19 cellular contexts compared by ENCODE assay signal in the genomic region with DNA sequence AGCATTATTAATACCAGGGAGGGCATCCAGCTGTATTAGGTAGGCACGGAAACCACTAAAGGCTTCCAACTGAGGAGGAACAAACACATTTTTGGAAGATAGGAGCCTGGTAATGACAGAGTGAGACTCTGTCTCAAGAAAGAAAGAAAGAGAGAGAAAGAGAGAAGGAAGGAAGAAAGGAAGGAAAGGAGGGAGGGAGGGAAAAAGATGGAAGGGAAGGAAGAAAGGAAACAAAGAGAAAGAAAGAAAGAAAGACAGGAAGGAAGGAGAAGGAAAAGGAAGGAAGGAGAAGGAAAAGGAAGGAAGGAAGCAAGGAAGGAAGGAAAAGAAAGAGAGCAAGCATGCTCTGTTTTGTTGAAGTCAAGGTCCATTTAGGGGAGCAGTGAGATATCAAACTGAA.
DNase-seq lines count a peak whose midpoint lies in the region; ATAC-seq and TF ChIP-seq lines count a peak whose summit lies in the region.
"Had no signal": no experiment of that assay in that cellular context is flagged by ENCODE, and none has a peak within 500 bp of the region (broad histone marks: within the 10 kb centered on the region; RNA-seq: fewer than 3 reads in every experiment).

No MANE protein-coding gene starts in this region.

- H3K9me3 ChIP-seq in CD4-positive, CD25-positive, alpha-beta regulatory T cell (ENCODE audit: control insufficient read depth in 2 of 2, low read length in 2 of 2) = peaks cover 0 to 2% of the 10 kb centered on the region in 2 experiments
- no peaks in the 10 kb centered on the region for H3K9me3 ChIP-seq in HEK293 (ENCODE audit: control insufficient read depth, insufficient read depth, low read depth, low read length)
- H3K9me3 ChIP-seq: BE2C, BLaER1, Caco-2 had no signal

- no peaks in the 10 kb centered on the region for H3K27me3 ChIP-seq in CD4-positive, CD25-positive, alpha-beta regulatory T cell (ENCODE audit: control insufficient read depth, insufficient read depth, low read length)
- H3K27me3 ChIP-seq: BE2C, BLaER1 had no signal

- H3K4me3 ChIP-seq in CD4-positive, CD25-positive, alpha-beta regulatory T cell (ENCODE audit: low read depth, low read length) = no peak overlapping the region
- no peak overlapping the region for H3K4me3 ChIP-seq in HEK293 (ENCODE audit: low read depth, low read length)
- H3K4me3 ChIP-seq: BLaER1 had no signal

- H3K27ac ChIP-seq in CD4-positive, CD25-positive, alpha-beta regulatory T cell (ENCODE audit: insufficient read depth, low read length, poor library complexity, severe bottlenecking) = no peak overlapping the region
- H3K27ac ChIP-seq in HEK293 (ENCODE audit: extremely low read depth, low read depth, low read length) = no peak overlapping the region
- H3K27ac ChIP-seq: BLaER1 had no signal

- no peak overlapping the region for H3K4me3 Mint-ChIP-seq in CD4-positive, CD25-positive, alpha-beta regulatory T cell
- no peak overlapping the region for H3K4me3 Mint-ChIP-seq in stimulated activated memory B cell treated with anti-CD40 and anti-IgM and Interleukin-4, amounts not matched to agents 10 μg/mL and 1 μg/mL and 100 μg/mL, for 72 hours
- H3K4me3 Mint-ChIP-seq: CD14-positive monocyte; CD4-positive, alpha-beta T cell; CD8-positive, alpha-beta T cell had no signal

- POLR2A ChIA-PET in HEK293 (lab: Yijun Ruan, JAX) = no interaction called here

- peaks cover 20 to 61% (median 28%) of the 10 kb centered on the region in 4 donors for H3K4me1 Mint-ChIP-seq in CD4-positive, CD25-positive, alpha-beta regulatory T cell
- no peaks in the 10 kb centered on the region for H3K4me1 Mint-ChIP-seq in stimulated activated memory B cell treated with anti-CD40 and anti-IgM and Interleukin-4, amounts not matched to agents 10 μg/mL and 1 μg/mL and 100 μg/mL, for 72 hours
- H3K4me1 Mint-ChIP-seq: CD14-positive monocyte had no signal

- no peaks in the 10 kb centered on the region for H3K36me3 ChIP-seq in CD4-positive, CD25-positive, alpha-beta regulatory T cell (ENCODE audit: control insufficient read depth, insufficient read depth, low read length)
- no peaks in the 10 kb centered on the region for H3K36me3 ChIP-seq in HEK293 (ENCODE audit: control insufficient read depth in 2 of 2, insufficient read depth in 1 of 2, low read length in 2 of 2)
- H3K36me3 ChIP-seq: BE2C, BLaER1 had no signal

- TF ChIP-seq CTCF in HEK293 (tag by site-specific recombination; IDR thresholded peaks at IDR 0.05) = no peak

- H3K27me3 Mint-ChIP-seq in CD4-positive, CD25-positive, alpha-beta regulatory T cell = peaks cover 9% of the 10 kb centered on the region
- no peaks in the 10 kb centered on the region for H3K27me3 Mint-ChIP-seq in stimulated activated memory B cell treated with anti-CD40 and anti-IgM and Interleukin-4, amounts not matched to agents 10 μg/mL and 1 μg/mL and 100 μg/mL, for 72 hours
- H3K27me3 Mint-ChIP-seq: CD4-positive, alpha-beta T cell had no signal

- H3K9me3 Mint-ChIP-seq in CD4-positive, CD25-positive, alpha-beta regulatory T cell = peaks cover 0 to 6% (median 3%) of the 10 kb centered on the region in 7 donors
- H3K9me3 Mint-ChIP-seq in stimulated activated memory B cell treated with anti-CD40 and anti-IgM and Interleukin-4, amounts not matched to agents 10 μg/mL and 1 μg/mL and 100 μg/mL, for 72 hours = peaks cover under 1% of the 10 kb centered on the region

- peaks cover 11% of the 10 kb centered on the region for H3K36me3 Mint-ChIP-seq in CD4-positive, CD25-positive, alpha-beta regulatory T cell
- no peaks in the 10 kb centered on the region for H3K36me3 Mint-ChIP-seq in stimulated activated memory B cell treated with anti-CD40 and anti-IgM and Interleukin-4, amounts not matched to agents 10 μg/mL and 1 μg/mL and 100 μg/mL, for 72 hours
- H3K36me3 Mint-ChIP-seq: CD14-positive monocyte; CD8-positive, alpha-beta T cell had no signal

- DNase-seq in CD4-positive, CD25-positive, alpha-beta regulatory T cell = no peak
- peak; percentile 0 for DNase-seq in dedifferentiated amniotic fluid mesenchymal stem cell (ENCODE audit: extremely low spot score)
- DNase-seq in stimulated activated naive CD4-positive, alpha-beta T cell treated with Interleukin-2 at 50 U/mL for 16 hours (lab: John Stamatoyannopoulos, UW) = no peak
- no peak for DNase-seq in NCI-H82 (lab: John Stamatoyannopoulos, UW)
- DNase-seq: 8988T; ACHN; BE2C; C1 segment of cervical spinal cord; Caco-2; Calu3; CD4-positive, alpha-beta T cell; CD8-positive, alpha-beta T cell; DMS79 treated with DMSO at 0.1 percent for 48 hours; GF-D8 had no signal

- H3K27ac Mint-ChIP-seq in CD4-positive, CD25-positive, alpha-beta regulatory T cell = peak overlapping the region in 2 of 3 donors; percentile 55 to 90
- peak overlapping the region; percentile 40 for H3K27ac Mint-ChIP-seq in stimulated activated memory B cell treated with anti-CD40 and anti-IgM and Interleukin-4, amounts not matched to agents 10 μg/mL and 1 μg/mL and 100 μg/mL, for 72 hours
- H3K27ac Mint-ChIP-seq: CD4-positive, alpha-beta T cell; CD8-positive, alpha-beta T cell had no signal

- CTCF ChIA-PET in HEK293 (lab: Yijun Ruan, JAX) = no interaction called here

- H3K4me1 ChIP-seq in CD4-positive, CD25-positive, alpha-beta regulatory T cell (ENCODE audit: control insufficient read depth, insufficient read depth, low read length, poor library complexity, severe bottlenecking) = peaks cover 24% of the 10 kb centered on the region
- no peaks in the 10 kb centered on the region for H3K4me1 ChIP-seq in HEK293 (ENCODE audit: control insufficient read depth, insufficient read depth, low read length)
- H3K4me1 ChIP-seq: BE2C, BLaER1 had no signal

- no peak for ATAC-seq in CD4-positive, CD25-positive, alpha-beta regulatory T cell (ENCODE audit: low read depth in 2 of 2)
- no peak for ATAC-seq in stimulated activated memory B cell treated with anti-CD40 and anti-IgM and Interleukin-4, amounts not matched to agents 10 μg/mL and 1 μg/mL and 100 μg/mL, for 72 hours
- no peak for ATAC-seq in HG03432 (IDR thresholded peaks at IDR 0.05; ENCODE audit: unreplicated experiment)
- ATAC-seq: CD8-positive, alpha-beta T cell had no signal

TF ChIP-seq in HEK293, 187 proteins besides CTCF, POLR2A, EP300 and RAD21:
- TF ChIP-seq, protein P1, sequence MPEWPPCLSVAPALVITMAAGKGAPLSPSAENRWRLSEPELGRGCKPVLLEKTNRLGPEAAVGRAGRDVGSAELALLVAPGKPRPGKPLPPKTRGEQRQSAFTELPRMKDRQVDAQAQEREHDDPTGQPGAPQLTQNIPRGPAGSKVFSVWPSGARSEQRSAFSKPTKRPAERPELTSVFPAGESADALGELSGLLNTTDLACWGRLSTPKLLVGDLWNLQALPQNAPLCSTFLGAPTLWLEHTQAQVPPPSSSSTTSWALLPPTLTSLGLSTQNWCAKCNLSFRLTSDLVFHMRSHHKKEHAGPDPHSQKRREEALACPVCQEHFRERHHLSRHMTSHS (tag by site-specific recombination; IDR thresholded peaks at IDR 0.05) = no peak
- peak; percentile 73 for TF ChIP-seq ZNF366 (tag by site-specific recombination; conservative IDR thresholded peaks at IDR 0.05)
TF ChIP-seq in HEK293: peak in this region for 1.
